ENCODE assay signal across 8 cellular contexts in the genomic region with DNA sequence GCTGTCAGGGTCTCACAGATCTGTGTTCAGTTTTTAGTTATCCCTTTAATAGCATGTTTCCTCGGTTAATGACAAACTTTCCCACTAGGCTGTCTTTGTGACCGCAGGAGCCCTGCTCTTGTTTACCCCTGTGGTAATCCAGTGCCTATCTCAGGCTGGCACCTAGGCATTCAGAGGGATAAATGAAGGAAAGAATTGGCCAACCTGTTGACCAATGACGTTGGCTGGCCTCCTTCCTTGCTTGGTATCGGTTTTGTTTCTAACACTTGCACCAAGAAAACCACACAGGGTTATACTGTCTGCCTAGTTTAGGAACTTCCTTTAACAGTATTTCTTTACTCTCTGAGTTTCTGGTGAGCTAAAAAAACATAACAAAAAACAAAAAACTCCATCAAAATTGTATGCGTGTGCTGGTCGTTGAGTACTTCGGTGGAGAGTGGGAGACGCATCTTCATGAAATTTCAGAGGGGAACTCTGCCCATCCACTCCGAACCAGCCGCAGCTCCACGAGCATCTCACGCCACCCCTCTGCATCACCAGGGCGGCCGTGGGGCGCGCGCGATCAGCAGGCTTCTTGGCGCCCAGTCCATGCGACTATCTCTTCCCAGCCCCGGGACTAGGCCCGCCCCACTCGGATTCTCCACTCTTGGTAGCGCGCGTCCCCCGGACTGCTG. TPM values are rescaled to one million over a fixed set of nuclear protein-coding genes. Genes with fewer than 3 reads are reported as not detected.
DNase-seq lines count a peak whose midpoint lies in the region; ATAC-seq and TF ChIP-seq lines count a peak whose summit lies in the region.

No MANE protein-coding gene starts in this region.

- H3K27me3 ChIP-seq in heart right ventricle (peaks cover 0 to 5% (median 0%) of the 10 kb centered on the region in 7 donors), rectal smooth muscle tissue (ENCODE audit: control insufficient read depth, insufficient read depth, low read length) (no peaks in the 10 kb centered on the region)

- H3K4me1 ChIP-seq in heart right ventricle: peaks cover 0 to 45% (median 22%) of the 10 kb centered on the region in 9 donors
- peaks cover 4% of the 10 kb centered on the region for H3K4me1 ChIP-seq in rectal smooth muscle tissue (ENCODE audit: control insufficient read depth, insufficient read depth, low read length)

- peaks cover 66% of the 10 kb centered on the region for H3K4me1 Mint-ChIP-seq in activated CD8-positive, alpha-beta T cell treated with anti-CD3 and anti-CD28 coated beads, Interleukin-2, amount 10 ng/mL, durations not matched to agents 7 days and 5 days (ENCODE audit: low read depth)

- H3K9ac ChIP-seq in rectal smooth muscle tissue (ENCODE audit: low read length): no peak overlapping the region

- H3K27me3 Mint-ChIP-seq in activated CD8-positive, alpha-beta T cell treated with anti-CD3 and anti-CD28 coated beads, Interleukin-2, amount 10 ng/mL, durations not matched to agents 7 days and 5 days (ENCODE audit: low read depth): no peaks in the 10 kb centered on the region

- TF ChIP-seq CTCF in C4-2B (conservative IDR thresholded peaks at IDR 0.05): no peak
- TF ChIP-seq CTCF in heart right ventricle (IDR thresholded peaks at IDR 0.05): no peak

- H3K4me3 Mint-ChIP-seq in activated CD8-positive, alpha-beta T cell treated with anti-CD3 and anti-CD28 coated beads, Interleukin-2, amount 10 ng/mL, durations not matched to agents 7 days and 5 days: peak overlapping the region; percentile 90

- H3K36me3 ChIP-seq in heart right ventricle (no peaks in the 10 kb centered on the region), rectal smooth muscle tissue (ENCODE audit: control insufficient read depth, insufficient read depth, low read length) (no peaks in the 10 kb centered on the region)

- H3K4me3 ChIP-seq in heart right ventricle (peak overlapping the region; percentile 81 to 97 (median 95)), rectal smooth muscle tissue (ENCODE audit: low read length) (peak overlapping the region; percentile 88)

- CTCF ChIA-PET in activated CD8-positive, alpha-beta T cell treated with anti-CD3 and anti-CD28 coated beads, Interleukin-2, amount 10 ng/mL, durations not matched to agents 7 days and 5 days (lab: Charles Lee): interaction anchor here (0.6 to 11.5 kb wide), 11 partner anchors 9 to 616 kb away, joined by 3 to 233 read pairs (median 3); a partner anchor contains a TSS

- H3K36me3 Mint-ChIP-seq in activated CD8-positive, alpha-beta T cell treated with anti-CD3 and anti-CD28 coated beads, Interleukin-2, amount 10 ng/mL, durations not matched to agents 7 days and 5 days (ENCODE audit: low read depth): peaks cover 20% of the 10 kb centered on the region

- WGBS in heart right ventricle, 2 donors: 13 to 14% methylated on average over 27 of the region's 27 CpGs

- intact Hi-C loops in heart right ventricle (cut with DNase I): no loop called here

- H3K27ac ChIP-seq in C4-2B (peak overlapping the region; percentile 99), heart right ventricle (peak overlapping the region; percentile 74 to 97 (median 94)), rectal smooth muscle tissue (ENCODE audit: low read depth, low read length) (peak overlapping the region; percentile 74)

- H3K27ac Mint-ChIP-seq in activated CD8-positive, alpha-beta T cell treated with anti-CD3 and anti-CD28 coated beads, Interleukin-2, amount 10 ng/mL, durations not matched to agents 7 days and 5 days: peak overlapping the region; percentile 99

- POLR2A ChIA-PET in activated CD8-positive, alpha-beta T cell treated with anti-CD3 and anti-CD28 coated beads, Interleukin-2, amount 10 ng/mL, durations not matched to agents 7 days and 5 days (lab: Charles Lee): interaction anchor here (0.7 to 6.1 kb wide), 16 partner anchors 8 to 701 kb away, joined by 3 to 103 read pairs (median 7); a partner anchor contains a TSS

- no peaks in the 10 kb centered on the region for H3K9me3 Mint-ChIP-seq in activated CD8-positive, alpha-beta T cell treated with anti-CD3 and anti-CD28 coated beads, Interleukin-2, amount 10 ng/mL, durations not matched to agents 7 days and 5 days (ENCODE audit: insufficient read depth)

- ATAC-seq in GM19452 (IDR thresholded peaks at IDR 0.05; ENCODE audit: unreplicated experiment): peak; percentile 57
- ATAC-seq in HG03442 (IDR thresholded peaks at IDR 0.05; ENCODE audit: unreplicated experiment): peak; percentile 42
- peak; percentile 65 for ATAC-seq in activated CD8-positive, alpha-beta T cell treated with anti-CD3 and anti-CD28 coated beads, Interleukin-2, amount 10 ng/mL, durations not matched to agents 7 days and 5 days
- ATAC-seq in heart right ventricle: peak; percentile 62 to 83 (median 75)

- DNase-seq in activated CD8-positive, alpha-beta T cell treated with anti-CD3 and anti-CD28 coated beads, Interleukin-2, amount 10 ng/mL, durations not matched to agents 7 days and 5 days: peak; percentile 64
- no peak for DNase-seq in heart right ventricle
- no peak for DNase-seq in NCI-H1048 (lab: John Stamatoyannopoulos, UW)
- no peak for DNase-seq in D341Med (ENCODE audit: low spot score)

- no peaks in the 10 kb centered on the region for H3K9me3 ChIP-seq in heart right ventricle

RNA-seq across cellular contexts. Expression of a gene that starts 0.6 kb away (rescaled TPM):
- total RNA-seq in activated CD8-positive, alpha-beta T cell treated with anti-CD3 and anti-CD28 coated beads, Interleukin-2, amount 10 ng/mL, durations not matched to agents 7 days and 5 days: 10 to 100 TPM; 23.4 to 23.9 TPM
- total RNA-seq in heart right ventricle: 10 to 100 TPM in 7 of 10 donors, 1 to 10 TPM in 3; 7.4 to 15.0 (median 12.3) TPM
- 1 to 10 TPM; 3.7 to 9.9 TPM for polyA plus RNA-seq in heart right ventricle

RNA-seq across cellular contexts. Expression of a gene that starts 22.4 kb away (rescaled TPM):
- total RNA-seq in activated CD8-positive, alpha-beta T cell treated with anti-CD3 and anti-CD28 coated beads, Interleukin-2, amount 10 ng/mL, durations not matched to agents 7 days and 5 days: 10 to 100 TPM; 30.2 TPM
- 10 to 100 TPM; 17.1 to 28.0 (median 20.8) TPM for total RNA-seq in heart right ventricle
- 10 to 100 TPM; 19.9 to 27.7 TPM for polyA plus RNA-seq in heart right ventricle

RNA-seq across cellular contexts. Expression of a gene that starts 39.9 kb away (rescaled TPM):
- total RNA-seq in activated CD8-positive, alpha-beta T cell treated with anti-CD3 and anti-CD28 coated beads, Interleukin-2, amount 10 ng/mL, durations not matched to agents 7 days and 5 days: not detected
- total RNA-seq in heart right ventricle: not detected
- polyA plus RNA-seq in heart right ventricle: not detected
